In the genomic region with DNA sequence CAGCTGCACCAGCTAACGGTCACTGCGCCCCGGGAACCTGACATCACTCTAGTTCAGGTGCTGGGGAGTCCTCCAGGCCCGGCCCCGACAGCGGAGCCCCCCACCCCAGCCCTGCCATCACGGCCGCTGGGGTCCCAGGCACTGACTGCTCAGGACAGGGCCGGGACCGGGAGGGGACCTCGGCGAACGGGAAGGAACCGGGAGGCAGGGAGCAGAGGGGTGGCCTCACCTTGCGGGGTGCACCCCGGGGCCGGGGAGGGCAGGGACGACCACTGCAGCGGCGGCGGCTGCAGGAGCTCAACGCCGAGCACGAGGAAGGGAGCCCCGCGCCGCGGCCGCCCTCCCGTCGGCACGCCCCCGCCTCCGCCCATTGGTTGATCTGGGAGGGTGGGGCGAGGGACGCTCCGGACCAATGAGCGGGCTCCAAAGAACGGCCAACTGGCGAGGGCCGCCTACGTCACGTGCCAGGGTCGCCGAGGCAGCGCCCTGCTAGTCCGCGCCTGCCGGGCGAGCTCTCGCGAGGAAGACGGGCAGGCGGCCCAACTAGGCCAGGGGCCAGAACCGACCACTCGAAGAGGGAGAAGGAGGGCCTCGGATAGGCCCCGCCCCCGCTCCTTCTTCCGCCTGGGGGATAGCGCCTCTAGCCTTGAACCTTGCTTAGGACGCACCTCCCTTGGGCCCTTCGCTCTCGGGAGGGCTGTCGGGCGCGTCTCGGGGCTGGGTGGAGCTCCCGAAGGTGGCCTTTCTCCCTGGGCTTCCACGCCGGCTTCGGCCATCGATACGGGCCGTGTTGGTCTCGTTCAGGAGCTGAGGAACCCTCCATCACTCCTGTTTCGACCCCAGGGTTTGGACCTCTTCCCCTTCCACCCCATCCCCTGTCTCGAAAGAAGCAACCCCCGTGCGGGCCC, we compare ENCODE assay signal across 8 cellular contexts. TPM values are rescaled to one million over a fixed set of nuclear protein-coding genes. Genes with fewer than 3 reads are reported as not detected.
A peak's percentile ranks its signal among the peaks of the same experiment; 100 is the strongest.
DNase-seq lines count a peak whose midpoint lies in the region; TF ChIP-seq lines count a peak whose summit lies in the region.

A gene (minus strand): TSS at position 320 of the 908 bp plus-strand sequence. CDS start 7,653 bp downstream, outside the sequence.

- H3K9ac ChIP-seq in MM.1S (ENCODE audit: low read length): peak within 1 kb of the TSS; percentile 88

- H3F3A ChIP-seq in MM.1S (ENCODE audit: insufficient read depth, low read length): peaks cover 11% of the 10 kb centered on the region

- H3K9me2 ChIP-seq in MM.1S (replicated peaks; ENCODE audit: insufficient read depth, low read length): no peaks in the 10 kb centered on the region

- peaks cover 18% of the 10 kb centered on the region for H3K79me2 ChIP-seq in MM.1S (ENCODE audit: low read length)

- H3K27ac Mint-ChIP-seq in nephron: peak within 1 kb of the TSS; percentile 90 to 95 (median 92)
- H3K27ac Mint-ChIP-seq in stimulated activated naive CD8-positive, alpha-beta T cell treated with anti-CD3 and anti-CD28 coated beads, Interleukin-15, Interleukin-2, amounts not matched to agents 100 ng/mL and 50 ng/mL, for 24 hours: peak within 1 kb of the TSS; percentile 92

- H4K20me1 ChIP-seq in MM.1S (ENCODE audit: insufficient read depth, low read length): no peaks in the 10 kb centered on the region

- H3K4me1 ChIP-seq in HAP-1 (peaks cover 13% of the 10 kb centered on the region), MM.1S (ENCODE audit: low read length) (peaks cover 15% of the 10 kb centered on the region)

- H3K4me2 ChIP-seq in MM.1S (ENCODE audit: low read depth, low read length): peak within 1 kb of the TSS; percentile 87

- H3K36me3 Mint-ChIP-seq in nephron (ENCODE audit: low read depth): no peaks in the 10 kb centered on the region
- no peaks in the 10 kb centered on the region for H3K36me3 Mint-ChIP-seq in stimulated activated naive CD8-positive, alpha-beta T cell treated with anti-CD3 and anti-CD28 coated beads, Interleukin-15, Interleukin-2, amounts not matched to agents 100 ng/mL and 50 ng/mL, for 24 hours (ENCODE audit: low read depth)

- H3K27ac ChIP-seq in MM.1S (ENCODE audit: low read length): peak within 1 kb of the TSS; percentile 80

- in situ Hi-C loops in HAP-1 (cut with MboI; ENCODE audit: low sequenced_read_pairs): no loop called here

- H2AFZ ChIP-seq in MM.1S (ENCODE audit: low read length): peak within 1 kb of the TSS; percentile 91

- peaks cover 33% of the 10 kb centered on the region for H3K4me1 Mint-ChIP-seq in nephron
- H3K4me1 Mint-ChIP-seq in stimulated activated naive CD8-positive, alpha-beta T cell treated with anti-CD3 and anti-CD28 coated beads, Interleukin-15, Interleukin-2, amounts not matched to agents 100 ng/mL and 50 ng/mL, for 24 hours (ENCODE audit: low read depth): peaks cover 31% of the 10 kb centered on the region

- peak; percentile 99 for DNase-seq in GDM1 (lab: John Stamatoyannopoulos, UW)
- peak; percentile 98 to 99 for DNase-seq in HAP-1 (ENCODE audit: low spot score in 2 of 2)
- peak; percentile 99 for DNase-seq in MM.1S
- peak; percentile 94 for DNase-seq in SIG-M5 (lab: John Stamatoyannopoulos, UW)
- peak; percentile 96 for DNase-seq in activated gamma-delta T cell (lab: John Stamatoyannopoulos, UW)
- DNase-seq in fibroblast of the aortic adventitia (ENCODE audit: low read depth): peak; percentile 97

- H3K4me3 Mint-ChIP-seq in nephron: peak within 1 kb of the TSS; percentile 86 to 93 (median 92)
- H3K4me3 Mint-ChIP-seq in stimulated activated naive CD8-positive, alpha-beta T cell treated with anti-CD3 and anti-CD28 coated beads, Interleukin-15, Interleukin-2, amounts not matched to agents 100 ng/mL and 50 ng/mL, for 24 hours: peak within 1 kb of the TSS; percentile 90

- no peak for TF ChIP-seq CTCF in MM.1S (IDR thresholded peaks at IDR 0.05; ENCODE audit: low read length)
- no peak for TF ChIP-seq CTCF in fibroblast of the aortic adventitia (IDR thresholded peaks at IDR 0.05; ENCODE audit: insufficient read depth, low read length)
- TF ChIP-seq CTCF in nephron (IDR thresholded peaks at IDR 0.05; ENCODE audit: unreplicated experiment in 3 of 3): no peak

- no peaks in the 10 kb centered on the region for H3K27me3 Mint-ChIP-seq in nephron (ENCODE audit: low read depth)
- no peaks in the 10 kb centered on the region for H3K27me3 Mint-ChIP-seq in stimulated activated naive CD8-positive, alpha-beta T cell treated with anti-CD3 and anti-CD28 coated beads, Interleukin-15, Interleukin-2, amounts not matched to agents 100 ng/mL and 50 ng/mL, for 24 hours

- no peaks in the 10 kb centered on the region for H3K9me3 Mint-ChIP-seq in nephron
- no peaks in the 10 kb centered on the region for H3K9me3 Mint-ChIP-seq in stimulated activated naive CD8-positive, alpha-beta T cell treated with anti-CD3 and anti-CD28 coated beads, Interleukin-15, Interleukin-2, amounts not matched to agents 100 ng/mL and 50 ng/mL, for 24 hours

- peaks cover 10% of the 10 kb centered on the region for H3K36me3 ChIP-seq in HAP-1 (replicated peaks)
- H3K36me3 ChIP-seq in MM.1S (replicated peaks; ENCODE audit: insufficient read depth, low read length): no peaks in the 10 kb centered on the region

- peak within 1 kb of the TSS; percentile 91 for H3K4me3 ChIP-seq in HAP-1
- peak within 1 kb of the TSS; percentile 90 for H3K4me3 ChIP-seq in MM.1S (ENCODE audit: low read length)
- peak within 1 kb of the TSS; percentile 82 for H3K4me3 ChIP-seq in fibroblast of the aortic adventitia (ENCODE audit: low read depth, low read length)

- H3K27me3 ChIP-seq in HAP-1 (ENCODE audit: low read depth) (no peaks in the 10 kb centered on the region), MM.1S (replicated peaks; ENCODE audit: insufficient read depth, low read length) (no peaks in the 10 kb centered on the region)

- H3K9me3 ChIP-seq in HAP-1: no peaks in the 10 kb centered on the region
- no peaks in the 10 kb centered on the region for H3K9me3 ChIP-seq in MM.1S (replicated peaks; ENCODE audit: insufficient read depth, low read length)

RNA-seq across cellular contexts. Expression of the gene that starts here (rescaled TPM):
- 28.4 and 37.7 TPM in 2 replicates for total RNA-seq in fibroblast of the aortic adventitia (ENCODE audit: low replicate concordance)

Comparison
In these comparisons a context has a peak if more than half of its experiments do, and no peak if none do; other contexts are left out.
1. Peak in every context shown above with its lines: DNase-seq, H3K4me3 ChIP-seq and H3K27ac ChIP-seq.